In the genomic region with DNA sequence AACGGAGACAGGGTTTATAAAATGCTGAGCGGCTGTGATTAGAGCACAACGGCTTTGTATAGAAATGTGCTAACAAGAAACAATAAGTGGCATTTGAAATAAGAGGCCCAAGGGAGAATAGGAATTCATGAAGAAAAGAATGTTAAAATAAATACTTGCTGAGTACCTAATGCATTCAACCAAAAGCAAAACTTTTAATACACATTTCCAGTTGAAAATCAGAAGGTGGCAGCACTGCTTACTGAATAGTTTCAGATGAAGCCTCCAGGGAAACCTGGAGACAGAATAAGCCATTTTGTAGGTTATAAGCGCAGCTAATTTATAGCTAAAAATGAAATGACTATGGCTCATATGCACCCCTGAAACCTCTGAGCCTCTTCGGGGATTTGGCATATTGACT, we compare ENCODE assay signal across 11 cellular contexts.
A peak's percentile ranks its signal among the peaks of the same experiment; 100 is the strongest.
DNase-seq lines count a peak whose midpoint lies in the region; TF ChIP-seq lines count a peak whose summit lies in the region.
"Had no signal": no experiment of that assay in that cellular context is flagged by ENCODE, and none has a peak within 500 bp of the region (broad histone marks: within the 10 kb centered on the region; RNA-seq: fewer than 3 reads in every experiment).

No MANE protein-coding gene starts in this region.

- H3K27me3 ChIP-seq in neural progenitor cell (no peaks in the 10 kb centered on the region), ascending aorta (no peaks in the 10 kb centered on the region)
- H3K27me3 ChIP-seq: cardiac muscle cell, transverse colon had no signal

- WGBS in lower leg skin, 2 donors: 57 to 62% methylated on average over 5 of the region's 5 CpGs

- TF ChIP-seq CTCF in NB4 (IDR thresholded peaks at IDR 0.05; ENCODE audit: low read depth, low read length) (peak; percentile 15), neural progenitor cell (IDR thresholded peaks at IDR 0.05) (peak; percentile 56), lower leg skin (IDR thresholded peaks at IDR 0.05) (no peak), ascending aorta (IDR thresholded peaks at IDR 0.05) (peak in 1 of 3 experiments; percentile 9)

- H3K4me3 ChIP-seq in NB4 (ENCODE audit: low read depth, low read length) (no peak overlapping the region), neural progenitor cell (no peak overlapping the region), lower leg skin (ENCODE audit: low read depth, poor library complexity, severe bottlenecking) (no peak overlapping the region), ascending aorta (no peak overlapping the region)
- H3K4me3 ChIP-seq: cardiac muscle cell, transverse colon had no signal

- no peak overlapping the region for H3K9ac ChIP-seq in neural progenitor cell

- H3K79me2 ChIP-seq in neural progenitor cell (ENCODE audit: low read depth): no peaks in the 10 kb centered on the region

- H3K4me1 ChIP-seq in neural progenitor cell: no peaks in the 10 kb centered on the region
- no peaks in the 10 kb centered on the region for H3K4me1 ChIP-seq in ascending aorta
- H3K4me1 ChIP-seq: transverse colon had no signal

- H3K27ac ChIP-seq in neural progenitor cell (no peak overlapping the region), ascending aorta (no peak overlapping the region)
- H3K27ac ChIP-seq: cardiac muscle cell, transverse colon had no signal

- H3K27ac Mint-ChIP-seq in neural progenitor cell: no peak overlapping the region
- H3K27ac Mint-ChIP-seq in activated naive CD4-positive, alpha-beta T cell treated with anti-CD3 and anti-CD28 coated beads for 36 hours: no peak overlapping the region
- H3K27ac Mint-ChIP-seq: activated T-helper 1 cell treated with anti-CD3 and anti-CD28 coated beads, Interleukin-12 subunit alpha, Interleukin-12 subunit beta, Interleukin-2, Interleukin-4 antibody, amounts not matched to agents 30 ng/mL and 10 ng/mL and 1 ng/mL, durations not matched to agents 14 hours and 24 hours and 36 hours had no signal

- H3K9me3 ChIP-seq in neural progenitor cell (ENCODE audit: low read depth): no peaks in the 10 kb centered on the region
- H3K9me3 ChIP-seq in ascending aorta: no peaks in the 10 kb centered on the region
- H3K9me3 ChIP-seq: transverse colon had no signal

- H3F3A ChIP-seq in neural progenitor cell (ENCODE audit: low read depth): no peaks in the 10 kb centered on the region

- peak; percentile 9 to 19 for DNase-seq in NCI-H2081 (lab: John Stamatoyannopoulos, UW)
- DNase-seq in NCI-H2081 treated with DMSO at 0.1 percent for 48 hours (lab: John Stamatoyannopoulos, UW): no peak
- peak; percentile 16 for DNase-seq in NB4 (ENCODE audit: low read depth)
- DNase-seq in astrocyte of the hippocampus (ENCODE audit: low read depth, low spot score): peak; percentile 1
- DNase-seq in neural progenitor cell (ENCODE audit: low spot score): peak; percentile 20
- no peak for DNase-seq in lower leg skin (ENCODE audit: low spot score in 2 of 2)
- no peak for DNase-seq in activated naive CD4-positive, alpha-beta T cell treated with anti-CD3 and anti-CD28 coated beads for 36 hours
- DNase-seq in ascending aorta (ENCODE audit: low spot score in 2 of 2): no peak
- DNase-seq: transverse colon had no signal

- intact Hi-C loops in lower leg skin (cut with DNase I; ENCODE audit: low total_unique reads): no loop called here
- intact Hi-C loops in activated naive CD4-positive, alpha-beta T cell treated with anti-CD3 and anti-CD28 coated beads for 36 hours (cut with micrococcal nuclease): no loop called here
- intact Hi-C loops in ascending aorta (cut with DNase I): no loop called here

- H3K27me3 Mint-ChIP-seq in neural progenitor cell (ENCODE audit: insufficient read depth, low read depth): no peaks in the 10 kb centered on the region
- no peaks in the 10 kb centered on the region for H3K27me3 Mint-ChIP-seq in activated naive CD4-positive, alpha-beta T cell treated with anti-CD3 and anti-CD28 coated beads for 36 hours (ENCODE audit: low read depth)

- H3K4me2 ChIP-seq in neural progenitor cell: no peak overlapping the region

- TF ChIP-seq POLR2A in NB4 (IDR thresholded peaks at IDR 0.05; ENCODE audit: extremely low read depth, insufficient read length) (no peak), lower leg skin (IDR thresholded peaks at IDR 0.05) (no peak)

- H3K9me3 Mint-ChIP-seq in neural progenitor cell: peaks cover 9% of the 10 kb centered on the region
- H3K9me3 Mint-ChIP-seq in activated naive CD4-positive, alpha-beta T cell treated with anti-CD3 and anti-CD28 coated beads for 36 hours: no peaks in the 10 kb centered on the region
- H3K9me3 Mint-ChIP-seq: activated T-helper 1 cell treated with anti-CD3 and anti-CD28 coated beads, Interleukin-12 subunit alpha, Interleukin-12 subunit beta, Interleukin-2, Interleukin-4 antibody, amounts not matched to agents 30 ng/mL and 10 ng/mL and 1 ng/mL, durations not matched to agents 14 hours and 24 hours and 36 hours had no signal

- H3K36me3 ChIP-seq in neural progenitor cell (no peaks in the 10 kb centered on the region), ascending aorta (no peaks in the 10 kb centered on the region)
- H3K36me3 ChIP-seq: cardiac muscle cell, transverse colon had no signal

- no peak overlapping the region for H3K4me3 Mint-ChIP-seq in neural progenitor cell
- no peak overlapping the region for H3K4me3 Mint-ChIP-seq in activated naive CD4-positive, alpha-beta T cell treated with anti-CD3 and anti-CD28 coated beads for 36 hours
- H3K4me3 Mint-ChIP-seq: activated T-helper 1 cell treated with anti-CD3 and anti-CD28 coated beads, Interleukin-12 subunit alpha, Interleukin-12 subunit beta, Interleukin-2, Interleukin-4 antibody, amounts not matched to agents 30 ng/mL and 10 ng/mL and 1 ng/mL, durations not matched to agents 14 hours and 24 hours and 36 hours had no signal

- H2AFZ ChIP-seq in neural progenitor cell (replicated peaks): peak overlapping the region; percentile 99

- H3K4me1 Mint-ChIP-seq in neural progenitor cell: peaks cover 5% of the 10 kb centered on the region
- H3K4me1 Mint-ChIP-seq in activated naive CD4-positive, alpha-beta T cell treated with anti-CD3 and anti-CD28 coated beads for 36 hours (ENCODE audit: low read depth): no peaks in the 10 kb centered on the region

- H3K36me3 Mint-ChIP-seq in neural progenitor cell: no peaks in the 10 kb centered on the region
- no peaks in the 10 kb centered on the region for H3K36me3 Mint-ChIP-seq in activated naive CD4-positive, alpha-beta T cell treated with anti-CD3 and anti-CD28 coated beads for 36 hours (ENCODE audit: low read depth)

- CTCF ChIA-PET in activated naive CD4-positive, alpha-beta T cell treated with anti-CD3 and anti-CD28 coated beads for 36 hours (lab: Charles Lee): no interaction called here

- no peaks in the 10 kb centered on the region for H4K20me1 ChIP-seq in neural progenitor cell (ENCODE audit: low read depth)

Comparison
In these comparisons a context has a peak if more than half of its experiments do, and no peak if none do; other contexts are left out.
1. DNase-seq: peak in NCI-H2081 (2 of 2), NB4 (single experiment), astrocyte of the hippocampus (single experiment) and neural progenitor cell (single experiment); none in NCI-H2081 treated with DMSO at 0.1 percent for 48 hours (single experiment), lower leg skin (0 of 2), activated naive CD4-positive, alpha-beta T cell treated with anti-CD3 and anti-CD28 coated beads for 36 hours (single experiment) and ascending aorta (0 of 2).
2. CTCF ChIP-seq: peak in NB4 (single experiment) and neural progenitor cell (single experiment); none in lower leg skin (0 of 3).